Comparison of ENCODE assay signal across 1 cellular context in genomic region chr19:50723069-50723468, GRCh38.
TF ChIP-seq lines count a peak whose summit lies in the region.

CLEC11A (plus strand) TSS chr19:50723364; CDS start chr19:50723526, 162 bp downstream.

TF ChIP-seq in HepG2, 621 proteins besides CTCF, POLR2A, EP300 and RAD21 (continued from another document):
- TF ChIP-seq ZNF609 (CRISPR knock-in tag; IDR thresholded peaks at IDR 0.05; ENCODE audit: borderline replicate concordance): no peak
- TF ChIP-seq PRDM4 (CRISPR knock-in tag; IDR thresholded peaks at IDR 0.05; ENCODE audit: borderline replicate concordance): no peak
- no peak for TF ChIP-seq ZNF350 (CRISPR knock-in tag; IDR thresholded peaks at IDR 0.05; ENCODE audit: borderline replicate concordance, low read depth)
